3 cellular contexts compared by ENCODE assay signal in genomic region chr22:21510397-21510796, GRCh38. TPM values are rescaled to one million over a fixed set of nuclear protein-coding genes. Genes with fewer than 3 reads are reported as not detected.
"Had no signal": no experiment of that assay in that cellular context is flagged by ENCODE, and none has a peak within 500 bp of the region (broad histone marks: within the 10 kb centered on the region; RNA-seq: fewer than 3 reads in every experiment).

No MANE protein-coding gene starts in this region.

RNA-seq across cellular contexts. Expression of gene RIMBP3C, which starts 40.9 kb away (rescaled TPM):
- total RNA-seq: esophagus muscularis mucosa, myocyte had no signal
- polyA plus RNA-seq: hepatocyte had no signal
